14 cellular contexts compared by ENCODE assay signal in genomic region chr10:38038932-38039245, GRCh38. TPM values are rescaled to one million over a fixed set of nuclear protein-coding genes. Genes with fewer than 3 reads are reported as not detected.
DNase-seq lines count a peak whose midpoint lies in the region; ATAC-seq, FAIRE-seq and TF ChIP-seq lines count a peak whose summit lies in the region.
"Had no signal": no experiment of that assay in that cellular context is flagged by ENCODE, and none has a peak within 500 bp of the region (broad histone marks: within the 10 kb centered on the region; RNA-seq: fewer than 3 reads in every experiment).

No MANE protein-coding gene starts in this region.

- no peak for FAIRE-seq in GM12878 (lab: Jason Lieb, UNC)

- TF ChIP-seq CTCF in CD8-positive, alpha-beta T cell (IDR thresholded peaks at IDR 0.05): no peak
- no peak for TF ChIP-seq CTCF in GM12878 (IDR thresholded peaks at IDR 0.05 in 2 of 3, conservative IDR thresholded peaks at IDR 0.05 in 1 of 3; ENCODE audit: control insufficient read depth in 2 of 3, extremely low read depth in 1 of 3, insufficient read depth in 1 of 3, low read depth in 3 of 3, low read length in 3 of 3)

- no peak for TF ChIP-seq RAD21 in GM12878 (IDR thresholded peaks at IDR 0.05; ENCODE audit: insufficient read depth, low read depth, low read length)

- H4K20me1 ChIP-seq in GM12878 (ENCODE audit: control insufficient read depth, insufficient read depth): no peaks in the 10 kb centered on the region

- no peak overlapping the region; the same call in 1 of the 2 replicates for H3K9ac ChIP-seq in GM12878 (ENCODE audit: control insufficient read depth, insufficient read depth, low read length)
- H3K9ac ChIP-seq: GM23248 had no signal

- H3K27ac ChIP-seq in CD8-positive, alpha-beta T cell (ENCODE audit: low read depth, low read length): no peak overlapping the region
- peak overlapping the region; percentile 83 for H3K27ac ChIP-seq in GM12878 (ENCODE audit: control insufficient read depth, insufficient read depth)
- H3K27ac ChIP-seq: GM23248, upper lobe of right lung had no signal

- POLR2A ChIA-PET in CD8-positive, alpha-beta T cell (lab: Charles Lee): interaction anchor here (0.6 kb wide), 1 partner anchor 56 kb away, joined by 3 read pairs; no protein-coding TSS in a partner anchor
- POLR2A ChIA-PET in GM12878 (lab: Charles Lee): interaction anchor here (1.5 kb wide), 1 partner anchor 27 kb away, joined by 3 read pairs; no protein-coding TSS in a partner anchor

- SMC1A ChIA-PET in GM12878 (lab: Charles Lee; ENCODE audit: uncharacterized antibody, unreplicated experiment): interaction anchor here (1.1 kb wide), 1 partner anchor 29 kb away, joined by 3 read pairs; no protein-coding TSS in a partner anchor

- intact Hi-C loops in CD8-positive, alpha-beta T cell (cut with DNase I, micrococcal nuclease): no loop called here
- intact Hi-C loops in GM12878 (cut with micrococcal nuclease; ENCODE audit: unreplicated experiment): loop anchor here (2.0 kb wide), 1 partner anchor 28 kb away; the partner anchor contains the start of gene ZNF33A

- H3K36me3 Mint-ChIP-seq in CD8-positive, alpha-beta T cell: peaks cover 79% of the 10 kb centered on the region

- H3K4me1 ChIP-seq in CD8-positive, alpha-beta T cell (ENCODE audit: insufficient read depth, low read length): peaks cover 3% of the 10 kb centered on the region
- H3K4me1 ChIP-seq in GM12878 (ENCODE audit: control insufficient read depth, insufficient read depth, low read length): peaks cover 8% of the 10 kb centered on the region
- H3K4me1 ChIP-seq: upper lobe of right lung had no signal

- no peaks in the 10 kb centered on the region for H3K27me3 ChIP-seq in CD8-positive, alpha-beta T cell (ENCODE audit: insufficient read depth, low read length)
- H3K27me3 ChIP-seq in GM12878 (replicated peaks in 1 of 2; ENCODE audit: control insufficient read depth in 2 of 2, insufficient read depth in 2 of 2, low read length in 1 of 2): no peaks in the 10 kb centered on the region
- H3K27me3 ChIP-seq: upper lobe of right lung had no signal

- H3K36me3 ChIP-seq in CD8-positive, alpha-beta T cell (ENCODE audit: insufficient read depth, low read length): peaks cover 5% of the 10 kb centered on the region
- H3K36me3 ChIP-seq in GM12878 (ENCODE audit: control insufficient read depth in 2 of 2, insufficient read depth in 2 of 2, low read length in 1 of 2): no peaks in the 10 kb centered on the region; a peak in 2 of 4 replicates

- in situ Hi-C loops in GM12878 (cut with MboI): no loop called here

- TF ChIP-seq EP300 in GM12878 (IDR thresholded peaks at IDR 0.05; ENCODE audit: borderline replicate concordance in 1 of 2, control insufficient read depth in 1 of 2, low read depth in 2 of 2, low read length in 2 of 2): no peak

- H3K4me1 Mint-ChIP-seq in CD8-positive, alpha-beta T cell (ENCODE audit: low read depth): peaks cover 49% of the 10 kb centered on the region

- peaks cover 3% of the 10 kb centered on the region for H3K9me3 Mint-ChIP-seq in CD8-positive, alpha-beta T cell

- no peak overlapping the region for H3K4me3 ChIP-seq in CD8-positive, alpha-beta T cell (ENCODE audit: low read depth, low read length)
- peak overlapping the region; percentile 50 for H3K4me3 ChIP-seq in GM12878
- H3K4me3 ChIP-seq: GM23248 had no signal

- peaks cover 2% of the 10 kb centered on the region for H3K79me2 ChIP-seq in GM12878 (ENCODE audit: control insufficient read depth, insufficient read depth, low read length)

- no peaks in the 10 kb centered on the region for H3K27me3 Mint-ChIP-seq in CD8-positive, alpha-beta T cell (ENCODE audit: low read depth)

- no peak for TF ChIP-seq POLR2A in GM12878 (IDR thresholded peaks at IDR 0.05; ENCODE audit: low read depth, low read length)

- H3K9me3 ChIP-seq in CD8-positive, alpha-beta T cell (ENCODE audit: low read length): no peaks in the 10 kb centered on the region
- H3K9me3 ChIP-seq in GM12878 (replicated peaks; ENCODE audit: control insufficient read depth, insufficient read depth, low read length): peaks cover 1% of the 10 kb centered on the region; the same call in 2 of the 3 replicates
- H3K9me3 ChIP-seq: upper lobe of right lung had no signal

- no peak overlapping the region for H2AFZ ChIP-seq in GM12878 (ENCODE audit: control insufficient read depth, low read depth, low read length)
- H2AFZ ChIP-seq: GM23248 had no signal

- peak overlapping the region; percentile 82 for H3K4me2 ChIP-seq in GM12878 (ENCODE audit: control insufficient read depth, insufficient read depth)

- peak; percentile 6 for ATAC-seq in CD8-positive, alpha-beta T cell
- peak; percentile 8 for ATAC-seq in GM19372 (IDR thresholded peaks at IDR 0.05; ENCODE audit: low read depth, unreplicated experiment)
- peak; percentile 15 for ATAC-seq in HG03439 (IDR thresholded peaks at IDR 0.05; ENCODE audit: unreplicated experiment)
- peak; percentile 47 for ATAC-seq in GM12878
- ATAC-seq in HG03139 (IDR thresholded peaks at IDR 0.05; ENCODE audit: unreplicated experiment): no peak
- ATAC-seq: right cardiac atrium, upper lobe of right lung had no signal

- H3K4me3 Mint-ChIP-seq in CD8-positive, alpha-beta T cell: peak overlapping the region; percentile 80

- RAD21 ChIA-PET in GM12878 (lab: Charles Lee; ENCODE audit: unreplicated experiment): no interaction called here

- DNase-seq in CD8-positive, alpha-beta T cell: no peak
- DNase-seq in GM12878 (ENCODE audit: low read depth, low spot score) (no peak), DMS 273 (lab: John Stamatoyannopoulos, UW; ENCODE audit: unreplicated experiment) (no peak), HK-2 (ENCODE audit: unreplicated experiment) (no peak), COLO829 (ENCODE audit: low spot score) (no peak)
- DNase-seq: GM23248, NCI-H1092, NCI-H748 treated with DMSO at 0.1 percent for 48 hours, right cardiac atrium, SW 1271, upper lobe of right lung had no signal

- peak overlapping the region; percentile 92 for H3K27ac Mint-ChIP-seq in CD8-positive, alpha-beta T cell

- CTCF ChIA-PET in CD8-positive, alpha-beta T cell (lab: Charles Lee): no interaction called here
- CTCF ChIA-PET in GM12878 (lab: Yijun Ruan, JAX): interaction anchor here (1.3 kb wide), 1 partner anchor 62 kb away, joined by 4 read pairs; the partner anchor contains the start of gene ZNF25

- no TSS peak for BruUV-seq in GM12878 (replicated peaks; lab: Mats Ljungman, UMichigan)

TF ChIP-seq in GM12878, 131 proteins besides CTCF, POLR2A, EP300 and RAD21 (continues in another document):
- TF ChIP-seq ZBTB33 (IDR thresholded peaks at IDR 0.05): no peak
- TF ChIP-seq ZBED1 (IDR thresholded peaks at IDR 0.05; ENCODE audit: borderline replicate concordance): no peak
- no peak for TF ChIP-seq ESRRA (IDR thresholded peaks at IDR 0.05; ENCODE audit: low read length)

RNA-seq across cellular contexts. Expression of gene ZNF33A, which starts 28.4 kb away (rescaled TPM):
- 10 to 100 TPM; 24.6 to 25.9 TPM for total RNA-seq in CD8-positive, alpha-beta T cell
- total RNA-seq in GM12878 (2013; cell fraction: nucleolus; rRNA removed): 99.4 and 103 TPM in 2 replicates
- 18.9 and 22.2 TPM in 2 replicates for total RNA-seq in GM12878 (2014; rRNA removed)
- 29.9 and 30.5 TPM in 2 replicates for total RNA-seq in GM12878 (2014; rRNA removed; fragmentation: Illumina TruSeq; extraction: Trizol)
- 17.7 and 17.9 TPM in 2 replicates for total RNA-seq in GM12878 (2021)
- polyA plus RNA-seq in GM12878 (2011; ENCODE audit: low read depth): 12.3 TPM
- 22.5 and 36.5 TPM in 2 replicates for polyA plus RNA-seq in GM12878 (2011; rRNA removed)
- polyA plus RNA-seq in GM12878 (2011; cell fraction: cytosol; rRNA removed): 8.4 and 9.2 TPM in 2 replicates
- polyA plus RNA-seq in GM12878 (2011; cell fraction: nucleus; rRNA removed): 15.3 and 17.8 TPM in 2 replicates
- 9.1 and 10.3 TPM in 2 replicates for polyA plus RNA-seq in GM12878 (2012)
- 21.6 and 27.9 TPM in 2 replicates for polyA plus RNA-seq in GM12878 (2014; fragmentation: Illumina TruSeq; extraction: Trizol)
- polyA plus RNA-seq in GM12878 (2014; fragmentation: Nextera tagmentation; extraction: Ambion mirVana): 10 to 100 TPM in 1 of 2 experiments, 1 to 10 TPM in 1; 9.8 to 12.1 TPM
- 13.3 and 17.3 TPM in 2 replicates for polyA plus RNA-seq in GM12878 (2014; rRNA removed)
- polyA plus RNA-seq in GM12878 (2016; fragmentation: Nextera tagmentation; extraction: Ambion mirVana): 10 to 100 TPM; 16.6 to 22.4 TPM
- 30.7 and 31.7 TPM in 2 replicates for polyA minus RNA-seq in GM12878 (2011; rRNA and poly(A)+ RNA removed)
- 6.9 and 9.4 TPM in 2 replicates for polyA minus RNA-seq in GM12878 (2011; cell fraction: cytosol; rRNA and poly(A)+ RNA removed)
- 20.4 and 36.5 TPM in 2 replicates for polyA minus RNA-seq in GM12878 (2011; cell fraction: nucleus; rRNA and poly(A)+ RNA removed)

RNA-seq across cellular contexts. Expression of gene ZNF37A, which starts 55.2 kb away (rescaled TPM):
- total RNA-seq in CD8-positive, alpha-beta T cell: 10 to 100 TPM; 12.4 to 12.8 TPM
- total RNA-seq in GM12878 (2013; cell fraction: nucleolus; rRNA removed): 184 and 193 TPM in 2 replicates
- 10.1 and 11.2 TPM in 2 replicates for total RNA-seq in GM12878 (2014; rRNA removed)
- 18.2 and 18.9 TPM in 2 replicates for total RNA-seq in GM12878 (2014; rRNA removed; fragmentation: Illumina TruSeq; extraction: Trizol)
- 11.5 and 15.5 TPM in 2 replicates for total RNA-seq in GM12878 (2021)
- 8.8 TPM for polyA plus RNA-seq in GM12878 (2011; ENCODE audit: low read depth)
- polyA plus RNA-seq in GM12878 (2011; rRNA removed): 24.2 and 33.8 TPM in 2 replicates
- 12.7 and 13.7 TPM in 2 replicates for polyA plus RNA-seq in GM12878 (2011; cell fraction: cytosol; rRNA removed)
- polyA plus RNA-seq in GM12878 (2011; cell fraction: nucleus; rRNA removed): 33.4 and 43.6 TPM in 2 replicates
- polyA plus RNA-seq in GM12878 (2012): 11.5 and 13.6 TPM in 2 replicates
- polyA plus RNA-seq in GM12878 (2014; fragmentation: Illumina TruSeq; extraction: Trizol): 17.8 and 21.8 TPM in 2 replicates
- 1 to 10 TPM; 3.3 to 5.1 TPM for polyA plus RNA-seq in GM12878 (2014; fragmentation: Nextera tagmentation; extraction: Ambion mirVana)
- 10.9 and 12.1 TPM in 2 replicates for polyA plus RNA-seq in GM12878 (2014; rRNA removed)
- 10 to 100 TPM; 11.1 to 13.1 TPM for polyA plus RNA-seq in GM12878 (2016; fragmentation: Nextera tagmentation; extraction: Ambion mirVana)
- 40.6 and 44.9 TPM in 2 replicates for polyA minus RNA-seq in GM12878 (2011; rRNA and poly(A)+ RNA removed)
- 8.0 and 10.2 TPM in 2 replicates for polyA minus RNA-seq in GM12878 (2011; cell fraction: cytosol; rRNA and poly(A)+ RNA removed)
- 24.3 and 38.5 TPM in 2 replicates for polyA minus RNA-seq in GM12878 (2011; cell fraction: nucleus; rRNA and poly(A)+ RNA removed)
